In the genomic region with DNA sequence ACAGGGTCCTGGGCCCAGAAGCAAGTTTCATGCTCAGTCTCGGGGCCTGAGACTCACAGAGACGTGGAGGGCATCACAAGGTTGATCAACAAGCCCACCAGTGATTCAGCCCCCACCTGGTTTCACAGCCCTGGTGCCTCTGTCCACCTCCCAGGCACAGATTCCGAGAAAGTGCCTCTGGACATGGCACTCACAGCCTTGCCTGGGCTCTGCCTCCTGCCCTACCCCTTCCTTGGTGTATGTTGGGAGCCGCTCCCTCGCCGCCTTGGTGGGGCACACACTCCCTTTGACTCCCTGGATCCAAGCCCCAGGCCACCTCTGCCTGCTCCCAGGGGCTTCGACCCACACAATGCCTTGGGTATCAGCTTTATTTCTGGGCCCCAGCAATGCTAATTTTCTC, we compare ENCODE assay signal across 24 cellular contexts.
A peak's percentile ranks its signal among the peaks of the same experiment; 100 is the strongest.
DNase-seq lines count a peak whose midpoint lies in the region; ATAC-seq and TF ChIP-seq lines count a peak whose summit lies in the region.
"Had no signal": no experiment of that assay in that cellular context is flagged by ENCODE, and none has a peak within 500 bp of the region (broad histone marks: within the 10 kb centered on the region; RNA-seq: fewer than 3 reads in every experiment).

No MANE protein-coding gene starts in this region.

- H3K4me3 Mint-ChIP-seq in activated CD4-positive, alpha-beta memory T cell treated with anti-CD3 and anti-CD28 coated beads for 36 hours: no peak overlapping the region
- no peak overlapping the region for H3K4me3 Mint-ChIP-seq in activated CD4-positive, alpha-beta memory T cell treated with anti-CD3 and anti-CD28 coated beads, Interleukin-2, amount 10 ng/mL, durations not matched to agents 7 days and 5 days
- H3K4me3 Mint-ChIP-seq in endodermal cell: no peak overlapping the region
- H3K4me3 Mint-ChIP-seq: CD4-positive, alpha-beta T cell had no signal

- H3K36me3 ChIP-seq in endodermal cell (ENCODE audit: control insufficient read depth, insufficient read depth, low read length) (no peaks in the 10 kb centered on the region), vagina (no peaks in the 10 kb centered on the region)
- H3K36me3 ChIP-seq: BLaER1, HAP-1 had no signal

- H3K4me1 Mint-ChIP-seq in activated CD4-positive, alpha-beta memory T cell treated with anti-CD3 and anti-CD28 coated beads for 36 hours (ENCODE audit: low read depth): no peaks in the 10 kb centered on the region
- H3K4me1 Mint-ChIP-seq in activated CD4-positive, alpha-beta memory T cell treated with anti-CD3 and anti-CD28 coated beads, Interleukin-2, amount 10 ng/mL, durations not matched to agents 7 days and 5 days: no peaks in the 10 kb centered on the region
- H3K4me1 Mint-ChIP-seq in endodermal cell: no peaks in the 10 kb centered on the region

- H3K27ac ChIP-seq in endodermal cell (ENCODE audit: low read depth, low read length) (no peak overlapping the region), vagina (no peak overlapping the region)
- H3K27ac ChIP-seq: 22Rv1, BLaER1, RWPE1 had no signal

- WGBS in endodermal cell (ENCODE audit: insufficient coverage in 1 of 2, insufficient read length in 1 of 2), 2 experiments: 86% methylated on average over 6 to 7 of the region's 7 CpGs

- POLR2A ChIA-PET in activated CD4-positive, alpha-beta memory T cell treated with anti-CD3 and anti-CD28 coated beads for 36 hours (lab: Charles Lee): no interaction called here
- POLR2A ChIA-PET in activated CD4-positive, alpha-beta memory T cell treated with anti-CD3 and anti-CD28 coated beads, Interleukin-2, amount 10 ng/mL, durations not matched to agents 7 days and 5 days (lab: Charles Lee): no interaction called here

- H3K27me3 Mint-ChIP-seq in activated CD4-positive, alpha-beta memory T cell treated with anti-CD3 and anti-CD28 coated beads for 36 hours: peaks cover 7% of the 10 kb centered on the region
- H3K27me3 Mint-ChIP-seq in activated CD4-positive, alpha-beta memory T cell treated with anti-CD3 and anti-CD28 coated beads, Interleukin-2, amount 10 ng/mL, durations not matched to agents 7 days and 5 days: no peaks in the 10 kb centered on the region
- no peaks in the 10 kb centered on the region for H3K27me3 Mint-ChIP-seq in endodermal cell (ENCODE audit: insufficient read depth)

- peaks cover 2% of the 10 kb centered on the region for H3K9me3 Mint-ChIP-seq in activated CD4-positive, alpha-beta memory T cell treated with anti-CD3 and anti-CD28 coated beads for 36 hours
- H3K9me3 Mint-ChIP-seq in activated CD4-positive, alpha-beta memory T cell treated with anti-CD3 and anti-CD28 coated beads, Interleukin-2, amount 10 ng/mL, durations not matched to agents 7 days and 5 days: peaks cover 6% of the 10 kb centered on the region
- no peaks in the 10 kb centered on the region for H3K9me3 Mint-ChIP-seq in endodermal cell
- H3K9me3 Mint-ChIP-seq: CD4-positive, alpha-beta T cell had no signal

- H3K9me3 ChIP-seq in endodermal cell (ENCODE audit: control insufficient read depth, low read length) (no peaks in the 10 kb centered on the region), vagina (no peaks in the 10 kb centered on the region)
- H3K9me3 ChIP-seq: BLaER1, Caco-2, HAP-1 had no signal

- H3K27ac Mint-ChIP-seq in activated CD4-positive, alpha-beta memory T cell treated with anti-CD3 and anti-CD28 coated beads for 36 hours: no peak overlapping the region
- no peak overlapping the region for H3K27ac Mint-ChIP-seq in activated CD4-positive, alpha-beta memory T cell treated with anti-CD3 and anti-CD28 coated beads, Interleukin-2, amount 10 ng/mL, durations not matched to agents 7 days and 5 days
- H3K27ac Mint-ChIP-seq in endodermal cell: no peak overlapping the region
- H3K27ac Mint-ChIP-seq: CD4-positive, alpha-beta T cell had no signal

- DNase-seq in activated CD4-positive, alpha-beta memory T cell treated with anti-CD3 and anti-CD28 coated beads for 36 hours: peak; percentile 6
- DNase-seq in activated CD4-positive, alpha-beta memory T cell treated with anti-CD3 and anti-CD28 coated beads, Interleukin-2, amount 10 ng/mL, durations not matched to agents 7 days and 5 days: no peak
- DNase-seq in endodermal cell: peak; percentile 28
- peak; percentile 67 for DNase-seq in posterior vena cava (ENCODE audit: low spot score)
- peak; percentile 42 to 58 for DNase-seq in vagina (ENCODE audit: extremely low spot score in 2 of 2)
- no peak for DNase-seq in NCI-H82 treated with DMSO at 0.1 percent for 48 hours (lab: John Stamatoyannopoulos, UW; ENCODE audit: unreplicated experiment)
- DNase-seq in amygdala (lab: John Stamatoyannopoulos, UW): no peak
- DNase-seq: ACHN, DMS 273 treated with DMSO at 0.1 percent for 48 hours, DMS79 treated with DMSO at 0.1 percent for 48 hours, KG1, NCI-H1092 treated with DMSO at 0.1 percent for 48 hours, NCI-H1436 treated with DMSO at 0.1 percent for 48 hours, NCI-H1930, NCI-H2227 treated with DMSO at 0.1 percent for 48 hours, NCI-H510A, SHP77 treated with DMSO at 0.1 percent for 48 hours had no signal

- no peak overlapping the region for H3K4me3 ChIP-seq in endodermal cell (ENCODE audit: low read length)
- H3K4me3 ChIP-seq in vagina: no peak overlapping the region
- H3K4me3 ChIP-seq: BLaER1, HAP-1 had no signal

- TF ChIP-seq CTCF in endodermal cell (conservative IDR thresholded peaks at IDR 0.05) (no peak), vagina (IDR thresholded peaks at IDR 0.05) (no peak)

- TF ChIP-seq POLR2A in vagina (IDR thresholded peaks at IDR 0.05): no peak

- no peak overlapping the region for H3K9ac ChIP-seq in endodermal cell (ENCODE audit: extremely low read depth, low read length, poor library complexity, severe bottlenecking)
- H3K9ac ChIP-seq: BLaER1 had no signal

- CTCF ChIA-PET in activated CD4-positive, alpha-beta memory T cell treated with anti-CD3 and anti-CD28 coated beads for 36 hours (lab: Charles Lee): no interaction called here
- CTCF ChIA-PET in activated CD4-positive, alpha-beta memory T cell treated with anti-CD3 and anti-CD28 coated beads, Interleukin-2, amount 10 ng/mL, durations not matched to agents 7 days and 5 days (lab: Charles Lee): no interaction called here

- H3K36me3 Mint-ChIP-seq in activated CD4-positive, alpha-beta memory T cell treated with anti-CD3 and anti-CD28 coated beads for 36 hours: no peaks in the 10 kb centered on the region
- H3K36me3 Mint-ChIP-seq in activated CD4-positive, alpha-beta memory T cell treated with anti-CD3 and anti-CD28 coated beads, Interleukin-2, amount 10 ng/mL, durations not matched to agents 7 days and 5 days (ENCODE audit: low read depth): no peaks in the 10 kb centered on the region
- no peaks in the 10 kb centered on the region for H3K36me3 Mint-ChIP-seq in endodermal cell (ENCODE audit: low read depth)

- H3K27me3 ChIP-seq in endodermal cell (ENCODE audit: control insufficient read depth, insufficient read depth, low read length, poor library complexity, severe bottlenecking) (no peaks in the 10 kb centered on the region), vagina (no peaks in the 10 kb centered on the region)
- H3K27me3 ChIP-seq: BLaER1 had no signal

- no peak for ATAC-seq in HG03045 (IDR thresholded peaks at IDR 0.05; ENCODE audit: unreplicated experiment)

- intact Hi-C loops in activated CD4-positive, alpha-beta memory T cell treated with anti-CD3 and anti-CD28 coated beads for 36 hours (cut with micrococcal nuclease): no loop called here
- intact Hi-C loops in posterior vena cava (cut with DNase I): loop anchor here in 1 of 2 donors (10.0 kb wide), 1 partner anchor 835 kb away; the partner anchor contains the start of gene INPP5A
- intact Hi-C loops in vagina (cut with DNase I): no loop called here

- no peaks in the 10 kb centered on the region for H3K4me1 ChIP-seq in endodermal cell (ENCODE audit: control insufficient read depth, insufficient read depth, low read length)
- no peaks in the 10 kb centered on the region for H3K4me1 ChIP-seq in vagina
- H3K4me1 ChIP-seq: Caco-2, HAP-1 had no signal

Comparison
In these comparisons a context has a peak if more than half of its experiments do, and no peak if none do; other contexts are left out.
1. DNase-seq: peak in activated CD4-positive, alpha-beta memory T cell treated with anti-CD3 and anti-CD28 coated beads for 36 hours (single experiment), endodermal cell (single experiment), posterior vena cava (single experiment) and vagina (2 of 2); none in activated CD4-positive, alpha-beta memory T cell treated with anti-CD3 and anti-CD28 coated beads, Interleukin-2, amount 10 ng/mL, durations not matched to agents 7 days and 5 days (single experiment), NCI-H82 treated with DMSO at 0.1 percent for 48 hours (single experiment) and amygdala (0 of 56).